Comparison of ENCODE assay signal across 22 cellular contexts in the genomic region with DNA sequence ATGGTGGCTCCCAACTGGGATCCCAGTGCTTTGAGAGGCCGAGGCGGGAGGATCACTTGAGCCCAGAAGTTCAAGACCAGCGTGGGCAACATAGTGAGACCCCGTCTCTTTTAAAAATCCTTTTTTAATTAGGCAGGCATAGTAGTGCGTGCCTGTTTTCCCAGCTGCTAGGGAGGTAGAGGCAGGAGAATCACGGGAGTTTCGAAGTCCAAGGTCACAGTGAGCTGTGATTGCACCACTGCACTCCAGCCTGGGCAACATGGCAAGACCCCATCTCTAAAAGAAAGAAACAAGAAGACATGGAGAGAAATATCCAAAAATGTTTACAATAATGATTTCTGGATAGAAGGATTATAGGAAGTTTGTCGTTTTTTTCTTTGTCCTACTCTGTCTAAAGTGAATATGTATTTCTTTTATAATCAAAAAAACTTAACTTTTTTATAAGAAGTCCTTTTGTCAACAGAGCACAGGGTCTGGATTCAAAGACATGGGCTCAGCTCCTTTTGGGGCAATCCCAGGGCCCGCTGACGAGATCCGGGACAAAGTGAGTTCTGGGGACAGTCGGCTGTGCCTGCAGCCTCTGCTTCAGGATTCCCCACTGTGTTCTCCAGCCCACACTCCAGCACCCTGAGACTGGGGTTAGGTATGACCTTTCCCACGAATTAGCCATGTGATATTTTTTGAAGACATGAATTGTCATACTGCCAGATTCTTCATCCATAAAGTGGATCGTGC. TPM values are rescaled to one million over a fixed set of nuclear protein-coding genes. Genes with fewer than 3 reads are reported as not detected.
DNase-seq lines count a peak whose midpoint lies in the region; ATAC-seq and TF ChIP-seq lines count a peak whose summit lies in the region.
"Had no signal": no experiment of that assay in that cellular context is flagged by ENCODE, and none has a peak within 500 bp of the region (broad histone marks: within the 10 kb centered on the region; RNA-seq: fewer than 3 reads in every experiment).

No MANE protein-coding gene starts in this region.

- H3K4me1 ChIP-seq in left ventricle myocardium inferior: peaks cover 15% of the 10 kb centered on the region
- H3K4me1 ChIP-seq in heart right ventricle: peaks cover 6 to 25% (median 13%) of the 10 kb centered on the region in 9 donors
- peaks cover 17% of the 10 kb centered on the region for H3K4me1 ChIP-seq in upper lobe of right lung
- H3K4me1 ChIP-seq in adrenal gland (replicated peaks in 1 of 2): peaks cover 0 to 4% of the 10 kb centered on the region in 2 donors
- H3K4me1 ChIP-seq: HAP-1 had no signal

- H3K4me3 ChIP-seq in left ventricle myocardium inferior (no peak overlapping the region), heart right ventricle (no peak overlapping the region), upper lobe of right lung (no peak overlapping the region), adrenal gland (no peak overlapping the region)
- H3K4me3 ChIP-seq: BLaER1, GM23338, HAP-1, SJCRH30 had no signal

- no peak overlapping the region for H3K27ac ChIP-seq in left ventricle myocardium inferior (replicated peaks)
- no peak overlapping the region for H3K27ac ChIP-seq in heart right ventricle
- no peak overlapping the region for H3K27ac ChIP-seq in upper lobe of right lung
- H3K27ac ChIP-seq in adrenal gland: no peak overlapping the region
- H3K27ac ChIP-seq: BLaER1, SJCRH30 had no signal

- no peak overlapping the region for H3K4me3 Mint-ChIP-seq in chondrocyte (ENCODE audit: unreplicated experiment)
- no peak overlapping the region for H3K4me3 Mint-ChIP-seq in activated T-helper 1 cell treated with anti-CD3 and anti-CD28 coated beads, Interleukin-12 subunit alpha, Interleukin-12 subunit beta, Interleukin-2, Interleukin-4 antibody, amounts not matched to agents 30 ng/mL and 10 ng/mL and 1 ng/mL, durations not matched to agents 14 hours and 24 hours and 36 hours
- H3K4me3 Mint-ChIP-seq: CD4-positive, alpha-beta T cell; GM23338; IgD-negative memory B cell had no signal

- DNase-seq in left ventricle myocardium inferior: peak; percentile 5
- no peak for DNase-seq in heart right ventricle
- peak; percentile 40 for DNase-seq in chondrocyte (ENCODE audit: low spot score)
- DNase-seq in posterior vena cava (ENCODE audit: low spot score): peak; percentile 44
- peak; percentile 36 for DNase-seq in upper lobe of right lung
- no peak for DNase-seq in activated T-helper 1 cell treated with anti-CD3 and anti-CD28 coated beads, Interleukin-12 subunit alpha, Interleukin-12 subunit beta, Interleukin-2, Interleukin-4 antibody, amounts not matched to agents 30 ng/mL and 10 ng/mL and 1 ng/mL, durations not matched to agents 14 hours and 24 hours and 36 hours (ENCODE audit: low spot score)
- no peak for DNase-seq in adrenal gland
- no peak for DNase-seq in activated gamma-delta T cell treated with Interleukin-2 at 50 U/mL for 16 hours
- DNase-seq: CD4-positive, alpha-beta T cell; NCI-H1092; NCI-H1417 treated with DMSO at 0.1 percent for 48 hours; NCI-H1694 treated with DMSO at 0.1 percent for 48 hours; NCI-H2081; NCI-H226; NCI-H510A treated with DMSO at 0.1 percent for 48 hours; NCI-H774 had no signal

- H3K36me3 ChIP-seq in left ventricle myocardium inferior (no peaks in the 10 kb centered on the region), heart right ventricle (no peaks in the 10 kb centered on the region), upper lobe of right lung (no peaks in the 10 kb centered on the region), adrenal gland (replicated peaks in 1 of 2) (no peaks in the 10 kb centered on the region)
- H3K36me3 ChIP-seq: BLaER1, HAP-1, SJCRH30 had no signal

- peaks cover 8% of the 10 kb centered on the region for H3K9me3 Mint-ChIP-seq in chondrocyte (ENCODE audit: low read depth)
- peaks cover 4% of the 10 kb centered on the region for H3K9me3 Mint-ChIP-seq in activated T-helper 1 cell treated with anti-CD3 and anti-CD28 coated beads, Interleukin-12 subunit alpha, Interleukin-12 subunit beta, Interleukin-2, Interleukin-4 antibody, amounts not matched to agents 30 ng/mL and 10 ng/mL and 1 ng/mL, durations not matched to agents 14 hours and 24 hours and 36 hours
- H3K9me3 Mint-ChIP-seq: CD4-positive, alpha-beta T cell had no signal

- H3K27ac Mint-ChIP-seq in chondrocyte (ENCODE audit: unreplicated experiment): no peak overlapping the region
- no peak overlapping the region for H3K27ac Mint-ChIP-seq in activated T-helper 1 cell treated with anti-CD3 and anti-CD28 coated beads, Interleukin-12 subunit alpha, Interleukin-12 subunit beta, Interleukin-2, Interleukin-4 antibody, amounts not matched to agents 30 ng/mL and 10 ng/mL and 1 ng/mL, durations not matched to agents 14 hours and 24 hours and 36 hours
- H3K27ac Mint-ChIP-seq: CD4-positive, alpha-beta T cell; GM23338; IgD-negative memory B cell had no signal

- 85 to 89% methylated on average over 14 of the region's 14 CpGs for WGBS in heart right ventricle, 2 donors
- 75 to 89% (median 81%) methylated on average over 13 to 14 of the region's 14 CpGs for WGBS in adrenal gland, 4 donors

- no peaks in the 10 kb centered on the region for H3K36me3 Mint-ChIP-seq in chondrocyte (ENCODE audit: low read depth)
- H3K36me3 Mint-ChIP-seq in activated T-helper 1 cell treated with anti-CD3 and anti-CD28 coated beads, Interleukin-12 subunit alpha, Interleukin-12 subunit beta, Interleukin-2, Interleukin-4 antibody, amounts not matched to agents 30 ng/mL and 10 ng/mL and 1 ng/mL, durations not matched to agents 14 hours and 24 hours and 36 hours (ENCODE audit: low read depth): no peaks in the 10 kb centered on the region
- H3K36me3 Mint-ChIP-seq: IgD-negative memory B cell had no signal

- TF ChIP-seq CTCF in left ventricle myocardium inferior (IDR thresholded peaks at IDR 0.05; ENCODE audit: borderline replicate concordance) (no peak), heart right ventricle (IDR thresholded peaks at IDR 0.05) (no peak), chondrocyte (IDR thresholded peaks at IDR 0.05) (no peak), upper lobe of right lung (IDR thresholded peaks at IDR 0.05) (no peak), adrenal gland (IDR thresholded peaks at IDR 0.05) (no peak)

- no peaks in the 10 kb centered on the region for H3K27me3 Mint-ChIP-seq in chondrocyte (ENCODE audit: low read depth)
- no peaks in the 10 kb centered on the region for H3K27me3 Mint-ChIP-seq in activated T-helper 1 cell treated with anti-CD3 and anti-CD28 coated beads, Interleukin-12 subunit alpha, Interleukin-12 subunit beta, Interleukin-2, Interleukin-4 antibody, amounts not matched to agents 30 ng/mL and 10 ng/mL and 1 ng/mL, durations not matched to agents 14 hours and 24 hours and 36 hours (ENCODE audit: insufficient read depth)
- H3K27me3 Mint-ChIP-seq: CD4-positive, alpha-beta T cell had no signal

- TF ChIP-seq POLR2A in adrenal gland (IDR thresholded peaks at IDR 0.05): no peak

- H3K4me1 Mint-ChIP-seq in chondrocyte (ENCODE audit: low read depth): peaks cover 35% of the 10 kb centered on the region
- H3K4me1 Mint-ChIP-seq in activated T-helper 1 cell treated with anti-CD3 and anti-CD28 coated beads, Interleukin-12 subunit alpha, Interleukin-12 subunit beta, Interleukin-2, Interleukin-4 antibody, amounts not matched to agents 30 ng/mL and 10 ng/mL and 1 ng/mL, durations not matched to agents 14 hours and 24 hours and 36 hours (ENCODE audit: low read depth): no peaks in the 10 kb centered on the region
- H3K4me1 Mint-ChIP-seq: GM23338, IgD-negative memory B cell had no signal

- intact Hi-C loops in left ventricle myocardium inferior (cut with micrococcal nuclease) (no loop called here), heart right ventricle (cut with DNase I) (no loop called here), posterior vena cava (cut with DNase I) (loop anchor here in 1 of 2 donors (10.0 kb wide), 1 partner anchor 1411 kb away; no protein-coding TSS in a partner anchor), upper lobe of right lung (cut with DNase I) (no loop called here), adrenal gland (cut with DNase I) (no loop called here)
- intact Hi-C loops in activated T-helper 1 cell treated with anti-CD3 and anti-CD28 coated beads, Interleukin-12 subunit alpha, Interleukin-12 subunit beta, Interleukin-2, Interleukin-4 antibody, amounts not matched to agents 30 ng/mL and 10 ng/mL and 1 ng/mL, durations not matched to agents 14 hours and 24 hours and 36 hours (cut with micrococcal nuclease): no loop called here

- H3K9me3 ChIP-seq in left ventricle myocardium inferior (replicated peaks): peaks cover 9% of the 10 kb centered on the region
- peaks cover 0 to 17% (median 3%) of the 10 kb centered on the region in 11 donors for H3K9me3 ChIP-seq in heart right ventricle
- H3K9me3 ChIP-seq in upper lobe of right lung: no peaks in the 10 kb centered on the region
- H3K9me3 ChIP-seq in adrenal gland (replicated peaks in 1 of 3): no peaks in the 10 kb centered on the region
- H3K9me3 ChIP-seq: BLaER1, HAP-1, SJCRH30 had no signal

- ATAC-seq in heart right ventricle (no peak), upper lobe of right lung (no peak)
- ATAC-seq: GM23338, SK-N-SH treated with all-trans-retinoic acid at 6 μM for 48 hours had no signal

- H3K27me3 ChIP-seq in left ventricle myocardium inferior (ENCODE audit: low read depth) (no peaks in the 10 kb centered on the region), heart right ventricle (no peaks in the 10 kb centered on the region), upper lobe of right lung (no peaks in the 10 kb centered on the region), adrenal gland (no peaks in the 10 kb centered on the region)
- H3K27me3 ChIP-seq: BLaER1, SJCRH30 had no signal

RNA-seq across cellular contexts. Expression of a gene that starts 45.6 kb away (rescaled TPM):
- total RNA-seq in left ventricle myocardium inferior (26.0 TPM), heart right ventricle (10 to 100 TPM; 16.7 to 38.5 (median 27.9) TPM), chondrocyte (38.1 to 72.5 TPM (median 70.6 TPM) in 3 replicates), posterior vena cava (10 to 100 TPM; 54.1 to 63.1 TPM), upper lobe of right lung (57.1 TPM), adrenal gland (10 to 100 TPM; 10.7 to 28.6 (median 14.2) TPM)
- polyA plus RNA-seq in heart right ventricle (10 to 100 TPM; 14.3 to 18.3 TPM), adrenal gland (10 to 100 TPM in 2 of 3 donors, 1 to 10 TPM in 1; 6.2 to 20.8 (median 11.8) TPM)
- total RNA-seq in activated T-helper 1 cell treated with anti-CD3 and anti-CD28 coated beads, Interleukin-12 subunit alpha, Interleukin-12 subunit beta, Interleukin-2, Interleukin-4 antibody, amounts not matched to agents 30 ng/mL and 10 ng/mL and 1 ng/mL, durations not matched to agents 14 hours and 24 hours and 36 hours: 8.5 and 8.8 TPM in 2 replicates
- polyA plus RNA-seq: IgD-negative memory B cell had no signal

Comparison
In these comparisons a context has a peak if more than half of its experiments do, and no peak if none do; other contexts are left out.
1. DNase-seq: peak in left ventricle myocardium inferior (single experiment), chondrocyte (single experiment), posterior vena cava (single experiment) and upper lobe of right lung (single experiment); none in heart right ventricle (0 of 2), activated T-helper 1 cell treated with anti-CD3 and anti-CD28 coated beads, Interleukin-12 subunit alpha, Interleukin-12 subunit beta, Interleukin-2, Interleukin-4 antibody, amounts not matched to agents 30 ng/mL and 10 ng/mL and 1 ng/mL, durations not matched to agents 14 hours and 24 hours and 36 hours (single experiment), adrenal gland (0 of 7) and activated gamma-delta T cell treated with Interleukin-2 at 50 U/mL for 16 hours (single experiment).